ENCODE assay signal across 18 cellular contexts in the genomic region with DNA sequence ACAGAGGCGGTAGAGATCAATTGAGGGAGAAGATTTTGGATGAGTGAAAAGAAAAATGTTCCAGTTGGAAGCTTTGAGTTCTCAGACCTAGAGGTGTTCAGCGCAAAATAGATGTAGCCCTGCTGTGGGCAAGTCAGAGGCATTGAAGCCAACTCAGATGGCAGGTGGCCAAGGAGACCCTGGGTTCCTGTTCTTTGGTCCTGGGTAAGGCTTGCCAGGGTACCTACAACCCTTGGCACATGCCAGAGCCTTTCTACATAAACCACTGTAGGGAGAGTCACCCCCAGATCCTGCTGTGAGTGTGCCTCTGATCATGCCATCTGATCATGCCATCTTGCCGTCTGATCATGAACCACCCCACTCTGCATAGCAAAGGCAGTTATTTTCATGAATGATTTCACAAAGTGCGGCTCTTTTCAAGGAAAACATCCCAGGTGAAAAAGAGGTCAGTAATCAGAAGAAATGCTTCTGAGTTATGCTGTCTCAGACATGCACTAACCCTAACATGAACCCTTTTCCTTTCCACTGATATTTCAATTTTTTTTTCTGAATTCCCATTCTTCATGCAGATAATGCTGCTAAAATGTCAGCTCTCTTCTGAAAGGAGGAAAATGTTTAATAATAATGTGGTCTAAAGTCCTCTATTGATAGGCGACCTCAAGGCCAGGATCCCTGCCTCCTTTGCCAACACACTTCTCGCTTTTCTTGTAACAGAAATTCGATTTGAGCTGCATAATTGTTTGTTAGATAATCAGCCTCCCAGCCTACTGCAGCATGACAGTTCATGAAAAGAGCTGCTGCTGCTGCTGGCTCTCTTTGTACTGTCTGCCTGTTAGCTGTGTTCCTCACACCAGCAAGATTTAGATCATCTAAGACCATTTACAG.
DNase-seq lines count a peak whose midpoint lies in the region; ATAC-seq and TF ChIP-seq lines count a peak whose summit lies in the region.
"Had no signal": no experiment of that assay in that cellular context is flagged by ENCODE, and none has a peak within 500 bp of the region (broad histone marks: within the 10 kb centered on the region; RNA-seq: fewer than 3 reads in every experiment).

No MANE protein-coding gene starts in this region.

- no peak overlapping the region for H3K4me3 Mint-ChIP-seq in activated T-cell treated with anti-CD3 and anti-CD28 coated beads, Interleukin-2, amount 50 U/mL, for 4 hours
- H3K4me3 Mint-ChIP-seq: B cell; CD4-positive, alpha-beta T cell had no signal

- H3K79me2 ChIP-seq in trophoblast cell (ENCODE audit: control insufficient read depth, insufficient read depth, low read length, poor library complexity): no peaks in the 10 kb centered on the region
- H3K79me2 ChIP-seq in MM.1S (ENCODE audit: low read length): no peaks in the 10 kb centered on the region

- peaks cover 42% of the 10 kb centered on the region for H3K36me3 Mint-ChIP-seq in activated T-cell treated with anti-CD3 and anti-CD28 coated beads, Interleukin-2, amount 50 U/mL, for 4 hours (ENCODE audit: insufficient read depth)

- H2BK20ac ChIP-seq in IMR-90 (ENCODE audit: low read depth, low read length): no peak overlapping the region

- no peak overlapping the region for H2BK120ac ChIP-seq in IMR-90 (ENCODE audit: low read depth, low read length)
- H2BK120ac ChIP-seq in trophoblast cell (ENCODE audit: insufficient read depth, low read length, poor library complexity): no peak overlapping the region

- no TSS peak for BruUV-seq in IMR-90 (replicated peaks; lab: Mats Ljungman, UMichigan)

- H3K9me3 Mint-ChIP-seq in activated T-cell treated with anti-CD3 and anti-CD28 coated beads, Interleukin-2, amount 50 U/mL, for 4 hours: no peaks in the 10 kb centered on the region
- H3K9me3 Mint-ChIP-seq: CD4-positive, alpha-beta T cell had no signal

- H3K23ac ChIP-seq in IMR-90 (ENCODE audit: low read depth, low read length) (no peak overlapping the region), trophoblast cell (ENCODE audit: low read length) (no peak overlapping the region)

- no peaks in the 10 kb centered on the region for H3K4me1 Mint-ChIP-seq in activated T-cell treated with anti-CD3 and anti-CD28 coated beads, Interleukin-2, amount 50 U/mL, for 4 hours (ENCODE audit: low read depth)

- no peak overlapping the region for H4K5ac ChIP-seq in IMR-90 (ENCODE audit: low read depth, low read length)

- H4K91ac ChIP-seq in IMR-90 (ENCODE audit: insufficient read depth, low read depth, low read length) (peak overlapping the region; percentile 34; the same call in 1 of the 2 replicates), trophoblast cell (ENCODE audit: low read depth, low read length) (no peak overlapping the region)

- no peak overlapping the region for H2BK12ac ChIP-seq in trophoblast cell (ENCODE audit: low read length)

- WGBS in IMR-90 (ENCODE audit: extremely low coverage in 2 of 2, insufficient read length in 1 of 2), 2 experiments: 88% methylated on average over 1 of the region's 7 CpGs; no CpG with 5 or more reads in 1 of the 2 experiments
- no CpG with 5 or more reads among the region's 7 CpGs for WGBS in trophoblast cell (ENCODE audit: extremely low coverage, insufficient coverage, insufficient read length)

- H3K4me1 ChIP-seq in IMR-90 (ENCODE audit: control insufficient read depth, insufficient read depth, low read length) (peaks cover 20% of the 10 kb centered on the region), trophoblast cell (ENCODE audit: control insufficient read depth in 1 of 2, insufficient read depth in 2 of 2, low read length in 2 of 2) (peaks cover 0 to 2% of the 10 kb centered on the region in 2 experiments), MM.1S (ENCODE audit: low read length) (no peaks in the 10 kb centered on the region)

- in situ Hi-C loops in IMR-90 (cut with MboI; ENCODE audit: low sequenced_read_pairs): no loop called here
- in situ Hi-C loops in brain microvascular endothelial cell (cut with HindIII; ENCODE audit: low pct_ligation_motif_present, low sequenced_read_pairs): no loop called here

- H3K9me2 ChIP-seq in MM.1S (replicated peaks; ENCODE audit: insufficient read depth, low read length): no peaks in the 10 kb centered on the region

- ATAC-seq in IMR-90 (ENCODE audit: low read depth) (no peak), left lobe of liver (peak; percentile 57), left ventricle myocardium superior (no peak)
- no peak for ATAC-seq in activated T-cell treated with anti-CD3 and anti-CD28 coated beads, Interleukin-2, amount 50 U/mL, for 4 hours

- CTCF ChIA-PET in IMR-90 (lab: Yijun Ruan, JAX): interaction anchor here (0.5 to 1.5 kb wide), 2 partner anchors 9 to 305 kb away, joined by 3 to 5 read pairs; no protein-coding TSS in a partner anchor

- H3K4ac ChIP-seq in IMR-90 (ENCODE audit: low read depth, low read length) (no peak overlapping the region), trophoblast cell (ENCODE audit: low read depth, low read length) (no peak overlapping the region)

- no peak overlapping the region for H4K12ac ChIP-seq in trophoblast cell (ENCODE audit: low read depth, low read length)

- peaks cover 17% of the 10 kb centered on the region for H3K9me1 ChIP-seq in IMR-90 (ENCODE audit: insufficient read depth, low read length)

- no peak overlapping the region for H2BK15ac ChIP-seq in IMR-90 (ENCODE audit: low read depth, low read length)

- no peaks in the 10 kb centered on the region for H3K9me3 ChIP-seq in IMR-90 (ENCODE audit: control insufficient read depth, insufficient read depth, low read length)
- no peaks in the 10 kb centered on the region for H3K9me3 ChIP-seq in trophoblast cell (ENCODE audit: insufficient read depth, low read depth, low read length)
- no peaks in the 10 kb centered on the region for H3K9me3 ChIP-seq in MM.1S (replicated peaks; ENCODE audit: insufficient read depth, low read length)

- TF ChIP-seq CTCF in IMR-90 (conservative IDR thresholded peaks at IDR 0.05; ENCODE audit: low read depth, low read length): no peak
- no peak for TF ChIP-seq CTCF in brain microvascular endothelial cell (IDR thresholded peaks at IDR 0.05; ENCODE audit: low read depth, low read length, missing control alignments)
- TF ChIP-seq CTCF in MM.1S (IDR thresholded peaks at IDR 0.05; ENCODE audit: low read length): no peak

- H3K9ac ChIP-seq in IMR-90 (ENCODE audit: low read depth, low read length): no peak overlapping the region
- no peak overlapping the region for H3K9ac ChIP-seq in trophoblast cell (ENCODE audit: low read length)
- no peak overlapping the region for H3K9ac ChIP-seq in MM.1S (ENCODE audit: low read length)

- H3K18ac ChIP-seq in IMR-90 (ENCODE audit: low read depth, low read length) (no peak overlapping the region), trophoblast cell (ENCODE audit: low read length) (no peak overlapping the region)

- H4K20me1 ChIP-seq in IMR-90 (ENCODE audit: insufficient read depth, low read length): 0 out of 2 replicates have a peak, but pooled peaks cover 5% of the 10 kb centered on the region
- H4K20me1 ChIP-seq in MM.1S (ENCODE audit: insufficient read depth, low read length): no peaks in the 10 kb centered on the region

- H2AK9ac ChIP-seq in IMR-90 (replicated peaks; ENCODE audit: low read depth, low read length, poor library complexity): no peak overlapping the region

- DNase-seq in IMR-90 (no peak), brain microvascular endothelial cell (no peak), left lobe of liver (ENCODE audit: low spot score) (no peak), retina (peak; percentile 53), trophoblast cell (no peak), left ventricle myocardium superior (no peak), MM.1S (no peak)
- no peak for DNase-seq in activated T-cell treated with anti-CD3 and anti-CD28 coated beads, Interleukin-2, amount 50 U/mL, for 4 hours
- DNase-seq: CD4-positive, alpha-beta T cell; DMS53; H7; NCI-H187; NCI-H446; NCI-H748 treated with DMSO at 0.1 percent for 48 hours; OCI-M1; RPMI8226; SIG-M5 had no signal

- H3K4me2 ChIP-seq in IMR-90 (ENCODE audit: low read depth, low read length) (no peak overlapping the region), trophoblast cell (ENCODE audit: low read length) (no peak overlapping the region), MM.1S (ENCODE audit: low read depth, low read length) (no peak overlapping the region)

- no peak overlapping the region; the same call in 1 of the 2 replicates for H3K14ac ChIP-seq in IMR-90 (replicated peaks; ENCODE audit: low read depth, low read length)
- no peak overlapping the region for H3K14ac ChIP-seq in trophoblast cell (ENCODE audit: low read length)

- H3K79me1 ChIP-seq in IMR-90 (ENCODE audit: low read depth in 1 of 2, low read length in 2 of 2) (peaks cover 21 to 46% of the 10 kb centered on the region in 2 experiments), trophoblast cell (ENCODE audit: low read length) (no peaks in the 10 kb centered on the region)

- dilution Hi-C loops in IMR-90 (cut with HindIII; ENCODE audit: low sequenced_read_pairs, unreplicated experiment): no loop called here

- intact Hi-C loops in IMR-90 (cut with micrococcal nuclease): loop anchor here (10.0 kb wide), 1 partner anchor 226 kb away; no protein-coding TSS in a partner anchor
- intact Hi-C loops in left ventricle myocardium superior (cut with micrococcal nuclease): no loop called here

- H2AK5ac ChIP-seq in IMR-90 (ENCODE audit: low read depth, low read length) (no peak overlapping the region; the same call in 1 of the 2 replicates), trophoblast cell (ENCODE audit: low read length) (no peak overlapping the region)

- no peak overlapping the region for H3K56ac ChIP-seq in IMR-90 (ENCODE audit: extremely low read depth, insufficient read depth, low read length)

- H2AFZ ChIP-seq in IMR-90 (replicated peaks; ENCODE audit: low read length, poor library complexity): no peak overlapping the region
- H2AFZ ChIP-seq in trophoblast cell (ENCODE audit: insufficient read depth, low read length, poor library complexity): no peak overlapping the region
- H2AFZ ChIP-seq in MM.1S (ENCODE audit: low read length): no peak overlapping the region

- POLR2A ChIA-PET in IMR-90 (lab: Charles Lee; ENCODE audit: unreplicated experiment): no interaction called here

- H2BK5ac ChIP-seq in IMR-90 (ENCODE audit: low read depth, low read length, poor library complexity, severe bottlenecking) (no peak overlapping the region), trophoblast cell (ENCODE audit: low read depth, low read length, poor library complexity) (no peak overlapping the region)

- H3K27ac ChIP-seq in IMR-90 (ENCODE audit: insufficient read depth, low read length) (no peak overlapping the region), brain microvascular endothelial cell (peak overlapping the region; percentile 58), trophoblast cell (ENCODE audit: low read depth, low read length) (no peak overlapping the region), MM.1S (ENCODE audit: low read length) (no peak overlapping the region)

- no peaks in the 10 kb centered on the region for H3K27me3 Mint-ChIP-seq in activated T-cell treated with anti-CD3 and anti-CD28 coated beads, Interleukin-2, amount 50 U/mL, for 4 hours (ENCODE audit: low read depth)
- H3K27me3 Mint-ChIP-seq: B cell; CD4-positive, alpha-beta T cell had no signal

- TF ChIP-seq POLR2A in IMR-90 (IDR thresholded peaks at IDR 0.05; ENCODE audit: low read depth, low read length): no peak

- H3K36me3 ChIP-seq in IMR-90 (ENCODE audit: control insufficient read depth, insufficient read depth, low read length) (peaks cover 64% of the 10 kb centered on the region), brain microvascular endothelial cell (replicated peaks) (peaks cover 26% of the 10 kb centered on the region), trophoblast cell (ENCODE audit: control insufficient read depth in 1 of 2, insufficient read depth in 2 of 2, low read length in 2 of 2) (peaks cover 9 to 24% of the 10 kb centered on the region in 2 experiments), MM.1S (replicated peaks; ENCODE audit: insufficient read depth, low read length) (no peaks in the 10 kb centered on the region)

- no peaks in the 10 kb centered on the region for H3F3A ChIP-seq in MM.1S (ENCODE audit: insufficient read depth, low read length)

- H4K8ac ChIP-seq in IMR-90 (ENCODE audit: low read depth in 2 of 2, low read length in 2 of 2): 0 out of 4 replicates have a peak overlapping the region, but pooled peaks of 1 of the 2 experiments have one; percentile 2
- H4K8ac ChIP-seq in trophoblast cell (ENCODE audit: low read depth, low read length): no peak overlapping the region

- no peak for TF ChIP-seq RAD21 in IMR-90 (IDR thresholded peaks at IDR 0.05; ENCODE audit: low read length)

- H3K4me3 ChIP-seq in IMR-90 (ENCODE audit: insufficient read depth, low read depth, low read length) (no peak overlapping the region), brain microvascular endothelial cell (ENCODE audit: low read depth, low read length) (no peak overlapping the region), trophoblast cell (ENCODE audit: low read depth, low read length) (no peak overlapping the region), MM.1S (ENCODE audit: low read length) (no peak overlapping the region)

- H3K27me3 ChIP-seq in IMR-90 (ENCODE audit: control insufficient read depth, insufficient read depth, low read length) (no peaks in the 10 kb centered on the region), brain microvascular endothelial cell (replicated peaks) (no peaks in the 10 kb centered on the region), trophoblast cell (ENCODE audit: insufficient read depth, low read length) (no peaks in the 10 kb centered on the region), MM.1S (replicated peaks; ENCODE audit: insufficient read depth, low read length) (no peaks in the 10 kb centered on the region)
